Comparison of ENCODE assay signal across 9 cellular contexts in the genomic region with DNA sequence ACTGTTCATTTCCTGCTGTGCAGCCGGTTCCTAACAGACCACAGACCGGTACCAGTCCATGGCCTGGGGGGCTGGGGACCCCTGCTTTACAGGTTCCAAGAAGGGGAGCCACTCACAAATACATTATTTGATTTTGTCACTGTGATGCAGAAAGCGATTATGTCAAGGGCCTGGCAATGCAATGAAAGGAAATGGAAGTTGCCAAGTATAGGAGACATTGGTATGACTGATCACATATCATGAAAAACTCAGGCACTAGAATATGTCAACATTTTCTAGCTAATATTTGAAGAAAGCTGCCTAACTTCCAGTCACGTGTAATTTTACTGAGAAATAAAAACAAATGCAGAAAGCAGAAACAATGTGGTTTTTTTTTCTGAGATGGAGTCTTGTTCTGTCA.
"Had no signal": no experiment of that assay in that cellular context is flagged by ENCODE, and none has a peak within 500 bp of the region (broad histone marks: within the 10 kb centered on the region; RNA-seq: fewer than 3 reads in every experiment).

No MANE protein-coding gene starts in this region.

- H2AFZ ChIP-seq: GM23338 had no signal

- H3K4me3 ChIP-seq: GM23338, HAP-1, K562 had no signal

- H3K9me3 ChIP-seq: HAP-1 had no signal

- H3K27ac ChIP-seq: HL-60 had no signal

- ATAC-seq: GM23338, HCT116, HepG2, K562 had no signal

- H3K9me3 Mint-ChIP-seq: GM23338, HFFc6 had no signal

- DNase-seq: H7, HFFc6, KG1 had no signal

- H3K36me3 ChIP-seq: HAP-1 had no signal

- H3K4me2 ChIP-seq: GM23338 had no signal

- H3K4me3 Mint-ChIP-seq: GM23338, HFFc6 had no signal

- FAIRE-seq: HepG2, K562 had no signal

- H3K27ac Mint-ChIP-seq: GM23338, HFFc6 had no signal
